In the genomic region with DNA sequence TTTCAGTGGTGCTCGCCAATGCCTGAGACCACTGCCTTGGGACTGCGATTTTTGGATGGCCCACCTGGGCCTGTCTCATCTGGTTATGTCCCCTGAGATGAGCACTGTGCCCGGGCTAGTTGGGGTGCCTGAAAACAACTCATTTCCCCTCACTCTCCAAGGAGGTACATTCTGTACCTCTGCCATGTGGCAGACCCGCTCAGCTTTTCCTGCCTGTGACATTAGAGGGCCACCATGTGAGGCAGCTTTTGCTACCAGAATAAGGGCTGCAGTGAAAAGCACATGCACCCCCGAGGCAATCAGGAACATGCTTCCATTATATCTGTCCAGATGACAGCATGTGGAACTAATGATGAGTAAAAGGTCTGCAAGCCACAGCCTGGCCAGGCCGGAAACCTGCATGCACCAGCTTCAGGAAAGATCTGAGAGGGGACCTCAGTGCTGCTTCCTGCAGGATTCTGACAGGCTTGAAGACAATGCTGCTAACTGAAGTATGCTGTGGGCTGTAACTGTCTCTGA, we compare ENCODE assay signal across 2 cellular contexts.
TF ChIP-seq lines count a peak whose summit lies in the region.

No MANE protein-coding gene starts in this region.

TF ChIP-seq in HepG2, 621 proteins besides CTCF, POLR2A, EP300 and RAD21 (continues in another document):
- TF ChIP-seq FOXP1 (IDR thresholded peaks at IDR 0.05): no peak
- no peak for TF ChIP-seq FOXP1 (CRISPR knock-in tag; IDR thresholded peaks at IDR 0.05)
- TF ChIP-seq ZNF788 (CRISPR knock-in tag; IDR thresholded peaks at IDR 0.05; ENCODE audit: borderline replicate concordance): no peak
- no peak for TF ChIP-seq MAZ (IDR thresholded peaks at IDR 0.05; ENCODE audit: borderline replicate concordance, low read depth, low read length)
- no peak for TF ChIP-seq MAZ (CRISPR knock-in tag; IDR thresholded peaks at IDR 0.05; ENCODE audit: low read depth)
- TF ChIP-seq, protein P1, sequence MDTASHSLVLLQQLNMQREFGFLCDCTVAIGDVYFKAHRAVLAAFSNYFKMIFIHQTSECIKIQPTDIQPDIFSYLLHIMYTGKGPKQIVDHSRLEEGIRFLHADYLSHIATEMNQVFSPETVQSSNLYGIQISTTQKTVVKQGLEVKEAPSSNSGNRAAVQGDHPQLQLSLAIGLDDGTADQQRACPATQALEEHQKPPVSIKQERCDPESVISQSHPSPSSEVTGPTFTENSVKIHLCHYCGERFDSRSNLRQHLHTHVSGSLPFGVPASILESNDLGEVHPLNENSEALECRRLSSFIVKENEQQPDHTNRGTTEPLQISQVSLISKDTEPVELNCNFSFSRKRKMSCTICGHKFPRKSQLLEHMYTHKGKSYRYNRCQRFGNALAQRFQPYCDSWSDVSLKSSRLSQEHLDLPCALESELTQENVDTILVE (CRISPR knock-in tag; IDR thresholded peaks at IDR 0.05): no peak
- TF ChIP-seq ZSCAN31 (CRISPR knock-in tag; IDR thresholded peaks at IDR 0.05; ENCODE audit: low read depth): no peak
- TF ChIP-seq, protein P2, sequence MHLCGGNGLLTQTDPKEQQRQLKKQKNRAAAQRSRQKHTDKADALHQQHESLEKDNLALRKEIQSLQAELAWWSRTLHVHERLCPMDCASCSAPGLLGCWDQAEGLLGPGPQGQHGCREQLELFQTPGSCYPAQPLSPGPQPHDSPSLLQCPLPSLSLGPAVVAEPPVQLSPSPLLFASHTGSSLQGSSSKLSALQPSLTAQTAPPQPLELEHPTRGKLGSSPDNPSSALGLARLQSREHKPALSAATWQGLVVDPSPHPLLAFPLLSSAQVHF (CRISPR knock-in tag; IDR thresholded peaks at IDR 0.05): no peak
- 0 out of 2 replicates have a peak, but pooled peaks have one; percentile 30 for TF ChIP-seq MYC (CRISPR knock-in tag; IDR thresholded peaks at IDR 0.05; ENCODE audit: borderline replicate concordance)
- no peak for TF ChIP-seq DMAP1 (CRISPR knock-in tag; IDR thresholded peaks at IDR 0.05)
- peak; percentile 71; the same call in 1 of the 2 replicates for TF ChIP-seq ZNF790 (CRISPR knock-in tag; IDR thresholded peaks at IDR 0.05; ENCODE audit: borderline replicate concordance)
- no peak for TF ChIP-seq MTA3 (CRISPR knock-in tag; IDR thresholded peaks at IDR 0.05)
- no peak for TF ChIP-seq RFX1 (IDR thresholded peaks at IDR 0.05)
- TF ChIP-seq, protein P3, sequence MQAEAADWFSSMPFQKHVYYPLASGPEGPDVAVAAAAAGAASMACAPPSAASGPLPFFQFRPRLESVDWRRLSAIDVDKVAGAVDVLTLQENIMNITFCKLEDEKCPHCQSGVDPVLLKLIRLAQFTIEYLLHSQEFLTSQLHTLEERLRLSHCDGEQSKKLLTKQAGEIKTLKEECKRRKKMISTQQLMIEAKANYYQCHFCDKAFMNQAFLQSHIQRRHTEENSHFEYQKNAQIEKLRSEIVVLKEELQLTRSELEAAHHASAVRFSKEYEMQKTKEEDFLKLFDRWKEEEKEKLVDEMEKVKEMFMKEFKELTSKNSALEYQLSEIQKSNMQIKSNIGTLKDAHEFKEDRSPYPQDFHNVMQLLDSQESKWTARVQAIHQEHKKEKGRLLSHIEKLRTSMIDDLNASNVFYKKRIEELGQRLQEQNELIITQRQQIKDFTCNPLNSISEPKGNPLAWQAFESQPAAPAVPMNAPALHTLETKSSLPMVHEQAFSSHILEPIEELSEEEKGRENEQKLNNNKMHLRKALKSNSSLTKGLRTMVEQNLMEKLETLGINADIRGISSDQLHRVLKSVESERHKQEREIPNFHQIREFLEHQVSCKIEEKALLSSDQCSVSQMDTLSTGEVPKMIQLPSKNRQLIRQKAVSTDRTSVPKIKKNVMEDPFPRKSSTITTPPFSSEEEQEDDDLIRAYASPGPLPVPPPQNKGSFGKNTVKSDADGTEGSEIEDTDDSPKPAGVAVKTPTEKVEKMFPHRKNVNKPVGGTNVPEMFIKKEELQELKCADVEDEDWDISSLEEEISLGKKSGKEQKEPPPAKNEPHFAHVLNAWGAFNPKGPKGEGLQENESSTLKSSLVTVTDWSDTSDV (CRISPR knock-in tag; IDR thresholded peaks at IDR 0.05): 0 out of 2 replicates have a peak, but pooled peaks have one; percentile 45
- TF ChIP-seq SKI (IDR thresholded peaks at IDR 0.05; ENCODE audit: partially characterized antibody): no peak
- peak; percentile 57; the same call in 1 of the 2 replicates for TF ChIP-seq MZF1 (CRISPR knock-in tag; IDR thresholded peaks at IDR 0.05; ENCODE audit: borderline replicate concordance)
- TF ChIP-seq, protein P4, sequence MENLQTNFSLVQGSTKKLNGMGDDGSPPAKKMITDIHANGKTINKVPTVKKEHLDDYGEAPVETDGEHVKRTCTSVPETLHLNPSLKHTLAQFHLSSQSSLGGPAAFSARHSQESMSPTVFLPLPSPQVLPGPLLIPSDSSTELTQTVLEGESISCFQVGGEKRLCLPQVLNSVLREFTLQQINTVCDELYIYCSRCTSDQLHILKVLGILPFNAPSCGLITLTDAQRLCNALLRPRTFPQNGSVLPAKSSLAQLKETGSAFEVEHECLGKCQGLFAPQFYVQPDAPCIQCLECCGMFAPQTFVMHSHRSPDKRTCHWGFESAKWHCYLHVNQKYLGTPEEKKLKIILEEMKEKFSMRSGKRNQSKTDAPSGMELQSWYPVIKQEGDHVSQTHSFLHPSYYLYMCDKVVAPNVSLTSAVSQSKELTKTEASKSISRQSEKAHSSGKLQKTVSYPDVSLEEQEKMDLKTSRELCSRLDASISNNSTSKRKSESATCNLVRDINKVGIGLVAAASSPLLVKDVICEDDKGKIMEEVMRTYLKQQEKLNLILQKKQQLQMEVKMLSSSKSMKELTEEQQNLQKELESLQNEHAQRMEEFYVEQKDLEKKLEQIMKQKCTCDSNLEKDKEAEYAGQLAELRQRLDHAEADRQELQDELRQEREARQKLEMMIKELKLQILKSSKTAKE (CRISPR knock-in tag; IDR thresholded peaks at IDR 0.05; ENCODE audit: borderline replicate concordance): no peak
- TF ChIP-seq, protein P5, sequence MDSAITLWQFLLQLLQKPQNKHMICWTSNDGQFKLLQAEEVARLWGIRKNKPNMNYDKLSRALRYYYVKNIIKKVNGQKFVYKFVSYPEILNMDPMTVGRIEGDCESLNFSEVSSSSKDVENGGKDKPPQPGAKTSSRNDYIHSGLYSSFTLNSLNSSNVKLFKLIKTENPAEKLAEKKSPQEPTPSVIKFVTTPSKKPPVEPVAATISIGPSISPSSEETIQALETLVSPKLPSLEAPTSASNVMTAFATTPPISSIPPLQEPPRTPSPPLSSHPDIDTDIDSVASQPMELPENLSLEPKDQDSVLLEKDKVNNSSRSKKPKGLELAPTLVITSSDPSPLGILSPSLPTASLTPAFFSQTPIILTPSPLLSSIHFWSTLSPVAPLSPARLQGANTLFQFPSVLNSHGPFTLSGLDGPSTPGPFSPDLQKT (CRISPR knock-in tag; IDR thresholded peaks at IDR 0.05; ENCODE audit: borderline replicate concordance): no peak
- TF ChIP-seq SALL1 (CRISPR knock-in tag; IDR thresholded peaks at IDR 0.05): peak; percentile 40
- TF ChIP-seq ZNF567 (CRISPR knock-in tag; IDR thresholded peaks at IDR 0.05; ENCODE audit: borderline replicate concordance): no peak
- no peak for TF ChIP-seq ZNF674 (CRISPR knock-in tag; IDR thresholded peaks at IDR 0.05; ENCODE audit: low read depth)
- TF ChIP-seq KLF12 (CRISPR knock-in tag; IDR thresholded peaks at IDR 0.05; ENCODE audit: borderline replicate concordance): no peak
- no peak for TF ChIP-seq ZNF343 (CRISPR knock-in tag; IDR thresholded peaks at IDR 0.05)

TF ChIP-seq in H1, 55 proteins besides CTCF, POLR2A, EP300 and RAD21:
- no peak for TF ChIP-seq NRF1 (IDR thresholded peaks at IDR 0.05; ENCODE audit: low read depth, low read length)
- no peak for TF ChIP-seq TAF1 (IDR thresholded peaks at IDR 0.05; ENCODE audit: low read depth, low read length)
- TF ChIP-seq CHD2 (IDR thresholded peaks at IDR 0.05; ENCODE audit: low read length): no peak
- no peak for TF ChIP-seq TEAD4 (IDR thresholded peaks at IDR 0.05; ENCODE audit: low read depth, low read length)
- no peak for TF ChIP-seq BRCA1 (IDR thresholded peaks at IDR 0.05; ENCODE audit: low read depth, low read length)
- TF ChIP-seq, protein P6, sequence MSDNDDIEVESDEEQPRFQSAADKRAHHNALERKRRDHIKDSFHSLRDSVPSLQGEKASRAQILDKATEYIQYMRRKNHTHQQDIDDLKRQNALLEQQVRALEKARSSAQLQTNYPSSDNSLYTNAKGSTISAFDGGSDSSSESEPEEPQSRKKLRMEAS (IDR thresholded peaks at IDR 0.05): no peak
- TF ChIP-seq CBX5 (IDR thresholded peaks at IDR 0.05; ENCODE audit: low read depth, low read length): no peak
- no peak for TF ChIP-seq SP2 (IDR thresholded peaks at IDR 0.05; ENCODE audit: low read length)
- no peak for TF ChIP-seq SP1 (IDR thresholded peaks at IDR 0.05; ENCODE audit: low read depth, low read length)
- no peak for TF ChIP-seq CHD1 (IDR thresholded peaks at IDR 0.05; ENCODE audit: low read depth, low read length)
- no peak for TF ChIP-seq YY1 (IDR thresholded peaks at IDR 0.05; ENCODE audit: low read depth, low read length)
- TF ChIP-seq BACH1 (IDR thresholded peaks at IDR 0.05; ENCODE audit: low read length): no peak
- TF ChIP-seq SIRT6 (IDR thresholded peaks at IDR 0.05; ENCODE audit: low read length): no peak
- TF ChIP-seq, protein P7, sequence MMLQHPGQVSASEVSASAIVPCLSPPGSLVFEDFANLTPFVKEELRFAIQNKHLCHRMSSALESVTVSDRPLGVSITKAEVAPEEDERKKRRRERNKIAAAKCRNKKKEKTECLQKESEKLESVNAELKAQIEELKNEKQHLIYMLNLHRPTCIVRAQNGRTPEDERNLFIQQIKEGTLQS (IDR thresholded peaks at IDR 0.05; ENCODE audit: insufficient read depth, low read depth, low read length): no peak
- no peak for TF ChIP-seq SUZ12 (IDR thresholded peaks at IDR 0.05; ENCODE audit: low read length)
- TF ChIP-seq EGR1 (IDR thresholded peaks at IDR 0.05; ENCODE audit: borderline replicate concordance, low read depth, low read length): no peak
- TF ChIP-seq ASH2L (IDR thresholded peaks at IDR 0.05; ENCODE audit: low read length): no peak
- TF ChIP-seq MAFK (IDR thresholded peaks at IDR 0.05; ENCODE audit: low read depth, low read length): no peak
- TF ChIP-seq TAF7 (optimal IDR thresholded peaks at IDR 0.05; ENCODE audit: borderline replicate concordance, low read depth, low read length): no peak
- TF ChIP-seq, protein P8, sequence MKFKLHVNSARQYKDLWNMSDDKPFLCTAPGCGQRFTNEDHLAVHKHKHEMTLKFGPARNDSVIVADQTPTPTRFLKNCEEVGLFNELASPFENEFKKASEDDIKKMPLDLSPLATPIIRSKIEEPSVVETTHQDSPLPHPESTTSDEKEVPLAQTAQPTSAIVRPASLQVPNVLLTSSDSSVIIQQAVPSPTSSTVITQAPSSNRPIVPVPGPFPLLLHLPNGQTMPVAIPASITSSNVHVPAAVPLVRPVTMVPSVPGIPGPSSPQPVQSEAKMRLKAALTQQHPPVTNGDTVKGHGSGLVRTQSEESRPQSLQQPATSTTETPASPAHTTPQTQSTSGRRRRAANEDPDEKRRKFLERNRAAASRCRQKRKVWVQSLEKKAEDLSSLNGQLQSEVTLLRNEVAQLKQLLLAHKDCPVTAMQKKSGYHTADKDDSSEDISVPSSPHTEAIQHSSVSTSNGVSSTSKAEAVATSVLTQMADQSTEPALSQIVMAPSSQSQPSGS (IDR thresholded peaks at IDR 0.05; ENCODE audit: low read length): no peak
TF ChIP-seq in H1: peak in this region for 0.
